12 cellular contexts compared by ENCODE assay signal in genomic region chr11:94770563-94771120, GRCh38. TPM values are rescaled to one million over a fixed set of nuclear protein-coding genes. Genes with fewer than 3 reads are reported as not detected.
DNase-seq lines count a peak whose midpoint lies in the region; ATAC-seq, FAIRE-seq and TF ChIP-seq lines count a peak whose summit lies in the region.
"Had no signal": no experiment of that assay in that cellular context is flagged by ENCODE, and none has a peak within 500 bp of the region (broad histone marks: within the 10 kb centered on the region; RNA-seq: fewer than 3 reads in every experiment).

No MANE protein-coding gene starts in this region.

- peak overlapping the region; percentile 91 for H3K4me2 ChIP-seq in astrocyte (ENCODE audit: low read length)

- peak overlapping the region; percentile 97 for H3K4me3 Mint-ChIP-seq in astrocyte (ENCODE audit: unreplicated experiment)

- H3K36me3 ChIP-seq in astrocyte (ENCODE audit: insufficient read depth, low read length) (no peaks in the 10 kb centered on the region), thoracic aorta (no peaks in the 10 kb centered on the region)

- DNase-seq in DMS 273 (lab: John Stamatoyannopoulos, UW; ENCODE audit: unreplicated experiment) (peak; percentile 6), DMS 273 treated with DMSO at 0.1 percent for 48 hours (lab: John Stamatoyannopoulos, UW) (no peak), astrocyte (ENCODE audit: low read depth) (no peak), islet precursor cell (peak; percentile 55), thoracic aorta (ENCODE audit: low spot score) (no peak), NCI-H1436 (lab: John Stamatoyannopoulos, UW) (no peak), foreskin melanocyte (no peak)
- DNase-seq in stimulated activated CD4-positive, alpha-beta T cell treated with anti-CD3 and anti-CD28 coated beads, Interleukin-4, amount 100 ng/mL, for 24 hours = no peak
- DNase-seq: activated CD4-positive, alpha-beta T cell treated with anti-CD3 and anti-CD28 coated beads, Interleukin-2, amount 50 U/mL, for 48 hours; GF-D8 had no signal

- peaks cover 73% of the 10 kb centered on the region for H3K79me2 ChIP-seq in astrocyte (ENCODE audit: insufficient read depth, low read length)

- H3K4me3 ChIP-seq in astrocyte (ENCODE audit: insufficient read depth, low read depth, low read length) (peak overlapping the region; percentile 94), thoracic aorta (peak overlapping the region; percentile 92)

- peaks cover 3% of the 10 kb centered on the region for H3K36me3 Mint-ChIP-seq in astrocyte (ENCODE audit: low read depth, unreplicated experiment)
- H3K36me3 Mint-ChIP-seq: activated naive CD8-positive, alpha-beta T cell had no signal

- no peak overlapping the region for H3K27ac Mint-ChIP-seq in astrocyte (ENCODE audit: unreplicated experiment)
- H3K27ac Mint-ChIP-seq: activated naive CD8-positive, alpha-beta T cell had no signal

- H3K27me3 Mint-ChIP-seq in astrocyte (ENCODE audit: low read depth, unreplicated experiment) = no peaks in the 10 kb centered on the region

- no peak overlapping the region for H2AFZ ChIP-seq in astrocyte (ENCODE audit: low read depth, low read length)

- no peaks in the 10 kb centered on the region for H3K9me3 Mint-ChIP-seq in astrocyte (ENCODE audit: unreplicated experiment)

- peaks cover 59% of the 10 kb centered on the region for H4K20me1 ChIP-seq in astrocyte (ENCODE audit: insufficient read depth, low read length)

- H3K27me3 ChIP-seq in astrocyte (ENCODE audit: insufficient read depth, low read length) = no peaks in the 10 kb centered on the region
- H3K27me3 ChIP-seq in thoracic aorta (replicated peaks; ENCODE audit: insufficient read depth) = no peaks in the 10 kb centered on the region

- peaks cover 20% of the 10 kb centered on the region for H3K4me1 Mint-ChIP-seq in astrocyte (ENCODE audit: low read depth, unreplicated experiment)

- H3K9me3 ChIP-seq in astrocyte (ENCODE audit: insufficient read depth, low read depth, low read length) = no peaks in the 10 kb centered on the region
- H3K9me3 ChIP-seq in thoracic aorta = no peaks in the 10 kb centered on the region

- peak; percentile 9 for FAIRE-seq in astrocyte (lab: Jason Lieb, UNC)

- H3K27ac ChIP-seq in astrocyte (ENCODE audit: low read depth, low read length) (no peak overlapping the region), thoracic aorta (peak overlapping the region; percentile 88 to 92)
- H3K27ac ChIP-seq: 22Rv1 had no signal

- ATAC-seq in thoracic aorta (ENCODE audit: insufficient number of reproducible peaks, low FRiP score, low read depth) = no peak

- TF ChIP-seq CTCF in astrocyte (IDR thresholded peaks at IDR 0.05; ENCODE audit: insufficient read depth, low read depth, low read length) (no peak), thoracic aorta (IDR thresholded peaks at IDR 0.05) (no peak)

- peak overlapping the region; percentile 97 for H3K9ac ChIP-seq in astrocyte (ENCODE audit: low read length)

- peaks cover 21% of the 10 kb centered on the region for H3K4me1 ChIP-seq in astrocyte (ENCODE audit: insufficient read depth, low read length)
- H3K4me1 ChIP-seq in thoracic aorta (ENCODE audit: control insufficient read depth in 1 of 2, low read depth in 2 of 2) = peaks cover 12 to 49% of the 10 kb centered on the region in 2 donors

RNA-seq across cellular contexts. Expression of gene AMOTL1, which starts 2.5 kb away (rescaled TPM):
- total RNA-seq in astrocyte = 46.1 and 47.8 TPM in 2 replicates
- total RNA-seq in thoracic aorta = 10 to 100 TPM; 64.2 to 89.5 TPM

Comparison
In these comparisons a context has a peak if more than half of its experiments do, and no peak if none do; other contexts are left out.
1. DNase-seq: peak in DMS 273 (single experiment) and islet precursor cell (single experiment); none in DMS 273 treated with DMSO at 0.1 percent for 48 hours (single experiment), astrocyte (single experiment), thoracic aorta (single experiment), NCI-H1436 (single experiment), foreskin melanocyte (single experiment) and stimulated activated CD4-positive, alpha-beta T cell treated with anti-CD3 and anti-CD28 coated beads, Interleukin-4, amount 100 ng/mL, for 24 hours (single experiment).